ENCODE assay signal across 8 cellular contexts in genomic region chr3:29764603-29765254, GRCh38.
DNase-seq lines count a peak whose midpoint lies in the region; ATAC-seq and TF ChIP-seq lines count a peak whose summit lies in the region.

No MANE protein-coding gene starts in this region.

- TF ChIP-seq CTCF in AG04450 (IDR thresholded peaks at IDR 0.05; ENCODE audit: low read depth, low read length) (peak; percentile 78), left lung (IDR thresholded peaks at IDR 0.05) (peak; percentile 28 to 48)

- no peak overlapping the region for H3K27ac ChIP-seq in AG04450 (ENCODE audit: low read depth, low read length)
- no peak overlapping the region for H3K27ac ChIP-seq in left lung

- no peaks in the 10 kb centered on the region for H3K36me3 ChIP-seq in left lung

- CTCF ChIA-PET in AG04450 (lab: Charles Lee): no interaction called here

- H3K27me3 ChIP-seq in AG04450 (ENCODE audit: control insufficient read depth, insufficient read depth, low read length): no peaks in the 10 kb centered on the region
- H3K27me3 ChIP-seq in left lung: no peaks in the 10 kb centered on the region

- DNase-seq in AG04450 (ENCODE audit: low read depth, low spot score) (peak; percentile 51), Kasumi-1 (lab: John Stamatoyannopoulos, UW) (peak; percentile 38 to 51), amniotic epithelial cell (ENCODE audit: low read depth) (peak; percentile 81), left lung (no peak)
- DNase-seq in stimulated activated naive CD8-positive, alpha-beta T cell treated with anti-CD3 and anti-CD28 coated beads, Interleukin-15, Interleukin-2, amounts not matched to agents 100 U/mL and 50 U/mL, for 24 hours: no peak

- H3K9me3 ChIP-seq in AG04450 (ENCODE audit: control insufficient read depth, insufficient read depth, low read length): no peaks in the 10 kb centered on the region
- H3K9me3 ChIP-seq in left lung: no peaks in the 10 kb centered on the region

- POLR2A ChIA-PET in AG04450 (lab: Yijun Ruan, JAX): interaction anchor here (1.1 kb wide), 1 partner anchor 484 kb away, joined by 7 read pairs; the partner anchor contains the start of gene RBMS3

- ATAC-seq in left lung: peak; percentile 80
- ATAC-seq in HG02610 (IDR thresholded peaks at IDR 0.05; ENCODE audit: unreplicated experiment): no peak
- ATAC-seq in GM21381 (IDR thresholded peaks at IDR 0.05; ENCODE audit: unreplicated experiment): no peak
- no peak for ATAC-seq in GM21529 (IDR thresholded peaks at IDR 0.05; ENCODE audit: unreplicated experiment)
- ATAC-seq in stimulated activated naive CD8-positive, alpha-beta T cell treated with anti-CD3 and anti-CD28 coated beads, Interleukin-15, Interleukin-2, amounts not matched to agents 100 U/mL and 50 U/mL, for 24 hours: no peak

- peaks cover 3 to 23% of the 10 kb centered on the region in 2 donors for H3K4me1 ChIP-seq in left lung

- intact Hi-C loops in left lung (cut with DNase I): no loop called here

- H3K4me3 ChIP-seq in AG04450 (ENCODE audit: low read depth, low read length) (no peak overlapping the region), left lung (no peak overlapping the region)

Comparison
In these comparisons a context has a peak if more than half of its experiments do, and no peak if none do; other contexts are left out.
1. DNase-seq: peak in AG04450 (single experiment), Kasumi-1 (2 of 2) and amniotic epithelial cell (single experiment); none in left lung (0 of 2) and stimulated activated naive CD8-positive, alpha-beta T cell treated with anti-CD3 and anti-CD28 coated beads, Interleukin-15, Interleukin-2, amounts not matched to agents 100 U/mL and 50 U/mL, for 24 hours (single experiment).